Comparison of ENCODE assay signal across 13 cellular contexts in the genomic region with DNA sequence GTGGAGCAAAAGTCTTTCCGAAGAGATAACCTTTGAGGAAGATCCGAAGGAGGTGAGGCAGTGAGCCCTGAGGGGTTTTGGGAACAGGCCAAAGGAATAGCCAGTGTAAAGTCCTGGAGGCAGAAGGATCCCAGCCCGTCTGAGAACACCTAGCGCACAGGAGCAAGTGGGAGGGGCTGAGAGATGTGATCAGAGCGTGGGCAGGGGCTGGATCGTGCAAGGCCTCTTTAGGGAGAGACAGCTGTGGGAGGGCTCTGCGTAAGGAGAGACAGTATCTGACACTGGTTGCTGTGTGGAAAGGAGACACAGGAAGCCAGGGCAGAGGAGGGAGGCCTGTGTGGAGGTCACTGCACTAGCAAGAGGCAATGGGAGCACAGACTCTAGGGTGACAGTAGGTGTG.
DNase-seq lines count a peak whose midpoint lies in the region; ATAC-seq, FAIRE-seq and TF ChIP-seq lines count a peak whose summit lies in the region.
"Had no signal": no experiment of that assay in that cellular context is flagged by ENCODE, and none has a peak within 500 bp of the region (broad histone marks: within the 10 kb centered on the region; RNA-seq: fewer than 3 reads in every experiment).

No MANE protein-coding gene starts in this region.

- TF ChIP-seq CTCF in H1 (IDR thresholded peaks at IDR 0.05; ENCODE audit: control extremely low read depth in 1 of 3, insufficient read depth in 1 of 3, low read depth in 1 of 3, low read length in 3 of 3) (no peak), MCF 10A (IDR thresholded peaks at IDR 0.05; ENCODE audit: unreplicated experiment) (no peak)

- H3K4me3 ChIP-seq in H1 (ENCODE audit: extremely low read depth in 1 of 4, insufficient read depth in 2 of 4, low read depth in 3 of 4, low read length in 4 of 4) (no peak overlapping the region), trophoblast cell (ENCODE audit: low read depth, low read length) (no peak overlapping the region), aorta (ENCODE audit: low read length in 2 of 2) (no peak overlapping the region)
- H3K4me3 ChIP-seq: HAP-1 had no signal

- H2AK5ac ChIP-seq in H1 (ENCODE audit: low read depth, low read length) (no peak overlapping the region), trophoblast cell (ENCODE audit: low read length) (no peak overlapping the region)

- H3K9me3 ChIP-seq in H1 (ENCODE audit: insufficient read depth in 2 of 2, low read depth in 1 of 2, low read length in 1 of 2) (peaks cover 0 to 1% of the 10 kb centered on the region in 2 experiments; a peak in 3 of 4 replicates), trophoblast cell (ENCODE audit: insufficient read depth, low read depth, low read length) (peaks cover 11% of the 10 kb centered on the region), aorta (ENCODE audit: control insufficient read depth, low read length) (peaks cover 5% of the 10 kb centered on the region)
- H3K9me3 ChIP-seq: Caco-2, HAP-1 had no signal

- H3K36me3 ChIP-seq in H1 (ENCODE audit: control insufficient read depth in 2 of 4, insufficient read depth in 4 of 4, low read length in 3 of 4) (no peaks in the 10 kb centered on the region), trophoblast cell (ENCODE audit: control insufficient read depth in 1 of 2, insufficient read depth in 2 of 2, low read length in 2 of 2) (no peaks in the 10 kb centered on the region), aorta (ENCODE audit: control insufficient read depth in 1 of 2, insufficient read depth in 2 of 2, low read length in 1 of 2) (no peaks in the 10 kb centered on the region)
- H3K36me3 ChIP-seq: HAP-1 had no signal

- no peak overlapping the region for H3K56ac ChIP-seq in H1 (replicated peaks; ENCODE audit: insufficient read length, low read depth, low read length)

- H3K4me2 ChIP-seq in H1 (ENCODE audit: insufficient read depth in 1 of 2, low read depth in 2 of 2, low read length in 2 of 2) (no peak overlapping the region), trophoblast cell (ENCODE audit: low read length) (no peak overlapping the region)

- no peak overlapping the region for H2BK15ac ChIP-seq in H1 (ENCODE audit: low read length)

- TF ChIP-seq POLR2A in H1 (IDR thresholded peaks at IDR 0.05; ENCODE audit: control extremely low read depth in 1 of 2, low read depth in 2 of 2, low read length in 2 of 2) = no peak

- peaks cover 29% of the 10 kb centered on the region for H3K27me3 Mint-ChIP-seq in MCF 10A (ENCODE audit: insufficient read depth, unreplicated experiment)

- BruUV-seq in MCF 10A (replicated peaks; lab: Mats Ljungman, UMichigan) = no TSS peak

- FAIRE-seq in H1 (lab: Jason Lieb, UNC) = no peak

- no peak overlapping the region for H4K8ac ChIP-seq in H1 (ENCODE audit: extremely low read depth, insufficient read depth, low read length)
- H4K8ac ChIP-seq in trophoblast cell (ENCODE audit: low read depth, low read length) = no peak overlapping the region

- H3K27me3 ChIP-seq in H1 (replicated peaks in 1 of 4; ENCODE audit: control insufficient read depth in 3 of 4, extremely low read depth in 1 of 4, insufficient read depth in 3 of 4, low read length in 3 of 4) (no peaks in the 10 kb centered on the region), trophoblast cell (ENCODE audit: insufficient read depth, low read length) (no peaks in the 10 kb centered on the region), aorta (ENCODE audit: control insufficient read depth in 1 of 2, insufficient read depth in 2 of 2, low read length in 1 of 2) (no peaks in the 10 kb centered on the region)

- H4K5ac ChIP-seq in H1 (ENCODE audit: insufficient read length, low read depth, low read length) = no peak overlapping the region

- 81% methylated on average over 7 of the region's 7 CpGs; no CpG with 5 or more reads in 1 of the 2 experiments for WGBS in H1 (ENCODE audit: extremely low coverage in 1 of 2, insufficient coverage in 1 of 2, insufficient read length in 1 of 2, insufficient replicate concordance in 2 of 2, low coverage in 1 of 2, low lambda C conversion rate in 2 of 2, missing lambda C conversion rate in 1 of 2), 2 experiments
- WGBS in trophoblast cell (ENCODE audit: extremely low coverage, insufficient coverage, insufficient read length) = no CpG with 5 or more reads among the region's 7 CpGs
- 65 to 68% methylated on average over 7 of the region's 7 CpGs for WGBS in aorta, 2 donors

- no peaks in the 10 kb centered on the region for H3K4me1 Mint-ChIP-seq in MCF 10A (ENCODE audit: insufficient read depth, unreplicated experiment)
- H3K4me1 Mint-ChIP-seq: CD4-positive, CD25-positive, alpha-beta regulatory T cell had no signal

- H3K14ac ChIP-seq in H1 (ENCODE audit: insufficient read length) (no peak overlapping the region), trophoblast cell (ENCODE audit: low read length) (no peak overlapping the region)

- H3K4me3 Mint-ChIP-seq in MCF 10A (ENCODE audit: unreplicated experiment) = no peak overlapping the region
- H3K4me3 Mint-ChIP-seq: CD4-positive, CD25-positive, alpha-beta regulatory T cell had no signal

- H4K12ac ChIP-seq in trophoblast cell (ENCODE audit: low read depth, low read length) = no peak overlapping the region

- no peak overlapping the region for H3K27ac ChIP-seq in H1 (ENCODE audit: low read depth, low read length)
- H3K27ac ChIP-seq in trophoblast cell (ENCODE audit: low read depth, low read length) = no peak overlapping the region
- H3K27ac ChIP-seq in aorta (ENCODE audit: low read depth in 1 of 2, low read length in 2 of 2) = no peak overlapping the region

- H2BK5ac ChIP-seq in H1 (ENCODE audit: low read depth, low read length) (no peak overlapping the region), trophoblast cell (ENCODE audit: low read depth, low read length, poor library complexity) (no peak overlapping the region)

- no peak overlapping the region for H3K27ac Mint-ChIP-seq in MCF 10A (ENCODE audit: low read depth, unreplicated experiment)
- H3K27ac Mint-ChIP-seq: CD4-positive, CD25-positive, alpha-beta regulatory T cell had no signal

- no peak for TF ChIP-seq EP300 in H1 (IDR thresholded peaks at IDR 0.05; ENCODE audit: borderline replicate concordance in 1 of 2, low read depth in 2 of 2, low read length in 2 of 2)

- POLR2A ChIA-PET in H1 (lab: Charles Lee; ENCODE audit: partially characterized antibody) = no interaction called here
- POLR2A ChIA-PET in MCF 10A (lab: Yijun Ruan, JAX) = no interaction called here

- intact Hi-C loops in aorta (cut with DNase I) = no loop called here
- intact Hi-C loops in MCF 10A (cut with micrococcal nuclease) = no loop called here

- H4K91ac ChIP-seq in H1 (replicated peaks; ENCODE audit: insufficient read length, low read length) (no peak overlapping the region), trophoblast cell (ENCODE audit: low read depth, low read length) (no peak overlapping the region)

- H3K79me2 ChIP-seq in H1 (ENCODE audit: control insufficient read depth in 1 of 2, insufficient read depth in 2 of 2, low read length in 2 of 2) (no peaks in the 10 kb centered on the region), trophoblast cell (ENCODE audit: control insufficient read depth, insufficient read depth, low read length, poor library complexity) (no peaks in the 10 kb centered on the region)

- H3K4me1 ChIP-seq in H1 (replicated peaks in 1 of 4; ENCODE audit: control insufficient read depth in 3 of 4, insufficient read depth in 4 of 4, low read length in 3 of 4) = no peaks in the 10 kb centered on the region
- H3K4me1 ChIP-seq in trophoblast cell (ENCODE audit: control insufficient read depth in 1 of 2, insufficient read depth in 2 of 2, low read length in 2 of 2) = peaks cover 0 to 2% of the 10 kb centered on the region in 2 experiments
- H3K4me1 ChIP-seq in aorta (ENCODE audit: control insufficient read depth in 1 of 2, insufficient read depth in 2 of 2, low read length in 2 of 2) = no peaks in the 10 kb centered on the region
- H3K4me1 ChIP-seq: Caco-2, HAP-1 had no signal

- no peaks in the 10 kb centered on the region for H3K23me2 ChIP-seq in H1 (ENCODE audit: low read depth, low read length)

- H4K20me1 ChIP-seq in H1 (replicated peaks in 1 of 2; ENCODE audit: control insufficient read depth in 1 of 2, insufficient read depth in 2 of 2, low read length in 2 of 2) = no peaks in the 10 kb centered on the region

- peak; percentile 2 for DNase-seq in activated naive CD4-positive, alpha-beta T cell treated with anti-CD3 and anti-CD28 coated beads, Interleukin-2, amount 50 U/mL, for 16 hours
- DNase-seq in activated naive CD4-positive, alpha-beta T cell treated with Interleukin-2 at 50 U/mL for 16 hours = no peak
- DNase-seq in NCI-H510A (lab: John Stamatoyannopoulos, UW) (peak; percentile 30), H1 (ENCODE audit: low read depth in 1 of 2, low spot score in 2 of 2) (peak in 1 of 2 experiments; percentile 39), trophoblast cell (peak; percentile 18 to 24), aorta (no peak), MCF 10A (ENCODE audit: unreplicated experiment) (no peak)
- DNase-seq: Caco-2; CD4-positive, CD25-positive, alpha-beta regulatory T cell; DMS153; EL; NCI-H187 had no signal

- H2BK120ac ChIP-seq in H1 (replicated peaks; ENCODE audit: low read depth, low read length) (no peak overlapping the region), trophoblast cell (ENCODE audit: insufficient read depth, low read length, poor library complexity) (no peak overlapping the region)

- no peak for ATAC-seq in aorta (ENCODE audit: low FRiP score)

- H3K4ac ChIP-seq in H1 (replicated peaks; ENCODE audit: insufficient read length, low read depth, low read length) (no peak overlapping the region), trophoblast cell (ENCODE audit: low read depth, low read length) (no peak overlapping the region)

- H3K9ac ChIP-seq in H1 (replicated peaks in 1 of 4; ENCODE audit: extremely low read depth in 1 of 4, low read depth in 3 of 4, low read length in 3 of 4) (no peak overlapping the region), trophoblast cell (ENCODE audit: low read length) (no peak overlapping the region)

- H2BK12ac ChIP-seq in H1 (ENCODE audit: low read depth, low read length) (no peak overlapping the region), trophoblast cell (ENCODE audit: low read length) (no peak overlapping the region)

- H3K18ac ChIP-seq in H1 (ENCODE audit: extremely low read depth, low read length) (no peak overlapping the region), trophoblast cell (ENCODE audit: low read length) (no peak overlapping the region)

- H3K23ac ChIP-seq in H1 (ENCODE audit: insufficient read length) = no peak overlapping the region
- no peak overlapping the region for H3K23ac ChIP-seq in trophoblast cell (ENCODE audit: low read length)

- TF ChIP-seq RAD21 in H1 (IDR thresholded peaks at IDR 0.05 in 1 of 2, conservative IDR thresholded peaks at IDR 0.05 in 1 of 2; ENCODE audit: low read depth in 2 of 2, low read length in 2 of 2) = no peak

- H3K9me3 Mint-ChIP-seq in MCF 10A (ENCODE audit: unreplicated experiment) = no peaks in the 10 kb centered on the region

- no peak overlapping the region for H2BK20ac ChIP-seq in H1 (ENCODE audit: low read length)

- CTCF ChIA-PET in H1 (lab: Charles Lee; ENCODE audit: partially characterized antibody) (no interaction called here), MCF 10A (lab: Yijun Ruan, JAX) (no interaction called here)

- H3K79me1 ChIP-seq in H1 (ENCODE audit: low read depth, low read length) (no peaks in the 10 kb centered on the region), trophoblast cell (ENCODE audit: low read length) (no peaks in the 10 kb centered on the region)

- no peaks in the 10 kb centered on the region for H3K36me3 Mint-ChIP-seq in MCF 10A (ENCODE audit: insufficient read depth, unreplicated experiment)
- H3K36me3 Mint-ChIP-seq: CD4-positive, CD25-positive, alpha-beta regulatory T cell had no signal

- 0 out of 2 replicates have a peak overlapping the region, but pooled peaks have one; percentile 87 for H2AFZ ChIP-seq in H1 (ENCODE audit: low read length)
- no peak overlapping the region for H2AFZ ChIP-seq in trophoblast cell (ENCODE audit: insufficient read depth, low read length, poor library complexity)

Comparison
In these comparisons a context has a peak if more than half of its experiments do, and no peak if none do; other contexts are left out.
1. DNase-seq: peak in activated naive CD4-positive, alpha-beta T cell treated with anti-CD3 and anti-CD28 coated beads, Interleukin-2, amount 50 U/mL, for 16 hours (single experiment), NCI-H510A (single experiment) and trophoblast cell (2 of 2); none in activated naive CD4-positive, alpha-beta T cell treated with Interleukin-2 at 50 U/mL for 16 hours (single experiment), aorta (0 of 2) and MCF 10A (single experiment).